24 cellular contexts compared by ENCODE assay signal in the genomic region with DNA sequence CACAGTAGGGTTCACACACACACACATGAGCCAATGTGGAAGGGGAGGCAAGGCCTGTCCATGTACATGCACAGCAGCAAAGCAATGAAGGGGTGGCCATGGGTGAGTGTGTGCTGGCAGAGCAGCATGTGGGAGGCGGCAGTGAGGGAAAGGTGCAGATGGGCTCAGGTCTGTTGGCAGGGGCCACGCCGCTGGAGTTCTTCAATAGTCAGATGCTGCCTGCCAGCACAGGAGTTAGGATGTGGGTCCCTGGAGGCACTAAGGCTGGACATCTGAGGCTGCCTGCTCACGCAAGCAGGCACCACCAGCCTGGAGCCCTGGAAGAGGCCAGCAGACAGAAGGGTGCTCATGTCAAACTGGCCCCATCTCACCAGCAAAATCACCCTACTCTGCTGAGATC.
DNase-seq lines count a peak whose midpoint lies in the region; ATAC-seq, FAIRE-seq and TF ChIP-seq lines count a peak whose summit lies in the region.
"Had no signal": no experiment of that assay in that cellular context is flagged by ENCODE, and none has a peak within 500 bp of the region (broad histone marks: within the 10 kb centered on the region; RNA-seq: fewer than 3 reads in every experiment).

No MANE protein-coding gene starts in this region.

- no peak overlapping the region for H4K91ac ChIP-seq in H1 (replicated peaks; ENCODE audit: insufficient read length, low read length)

- H3K4me3 ChIP-seq in H1 (ENCODE audit: extremely low read depth in 1 of 4, insufficient read depth in 2 of 4, low read depth in 3 of 4, low read length in 4 of 4) (no peak overlapping the region), WERI-Rb-1 (ENCODE audit: low read depth, low read length) (no peak overlapping the region)
- H3K4me3 ChIP-seq: BLaER1, GM12878 had no signal

- H3K4me2 ChIP-seq in H1 (ENCODE audit: insufficient read depth in 1 of 2, low read depth in 2 of 2, low read length in 2 of 2), result no peak overlapping the region
- H3K4me2 ChIP-seq: BLaER1 had no signal

- H3K56ac ChIP-seq in H1 (replicated peaks; ENCODE audit: insufficient read length, low read depth, low read length), result no peak overlapping the region

- H3K79me2 ChIP-seq in H1 (ENCODE audit: control insufficient read depth in 1 of 2, insufficient read depth in 2 of 2, low read length in 2 of 2), result no peaks in the 10 kb centered on the region

- TF ChIP-seq EP300 in H1 (IDR thresholded peaks at IDR 0.05; ENCODE audit: borderline replicate concordance in 1 of 2, low read depth in 2 of 2, low read length in 2 of 2), result no peak

- no peak overlapping the region for H3K27ac ChIP-seq in H1 (ENCODE audit: low read depth, low read length)
- no peak overlapping the region for H3K27ac ChIP-seq in WERI-Rb-1
- H3K27ac ChIP-seq: 22Rv1, BLaER1, C4-2B had no signal

- H3K36me3 ChIP-seq in H1 (ENCODE audit: control insufficient read depth in 2 of 4, insufficient read depth in 4 of 4, low read length in 3 of 4) (no peaks in the 10 kb centered on the region), WERI-Rb-1 (no peaks in the 10 kb centered on the region)
- H3K36me3 ChIP-seq: BLaER1 had no signal

- H3K79me1 ChIP-seq in H1 (ENCODE audit: low read depth, low read length), result no peaks in the 10 kb centered on the region

- H3K14ac ChIP-seq in H1 (ENCODE audit: insufficient read length), result no peak overlapping the region

- H3K4me1 Mint-ChIP-seq in activated naive CD8-positive, alpha-beta T cell treated with anti-CD3 and anti-CD28 coated beads for 36 hours, result no peaks in the 10 kb centered on the region
- H3K4me1 Mint-ChIP-seq in activated naive CD8-positive, alpha-beta T cell treated with anti-CD3 and anti-CD28 coated beads, Interleukin-2, amount 50 U/mL, for 24 hours, result no peaks in the 10 kb centered on the region
- H3K4me1 Mint-ChIP-seq in stimulated activated memory B cell treated with anti-CD40 and anti-IgM and Interleukin-4, amounts not matched to agents 10 μg/mL and 1 μg/mL and 100 μg/mL, for 72 hours, result no peaks in the 10 kb centered on the region
- H3K4me1 Mint-ChIP-seq: B cell; CD4-positive, CD25-positive, alpha-beta regulatory T cell had no signal

- POLR2A ChIA-PET in H1 (lab: Charles Lee; ENCODE audit: partially characterized antibody), result no interaction called here

- H3K9me3 ChIP-seq in H1 (ENCODE audit: insufficient read depth in 2 of 2, low read depth in 1 of 2, low read length in 1 of 2) (no peaks in the 10 kb centered on the region), WERI-Rb-1 (ENCODE audit: severe bottlenecking) (no peaks in the 10 kb centered on the region)
- H3K9me3 ChIP-seq: BLaER1, Caco-2 had no signal

- H3K9me3 Mint-ChIP-seq in activated naive CD8-positive, alpha-beta T cell treated with anti-CD3 and anti-CD28 coated beads for 36 hours, result peaks cover 13% of the 10 kb centered on the region
- H3K9me3 Mint-ChIP-seq in activated naive CD8-positive, alpha-beta T cell treated with anti-CD3 and anti-CD28 coated beads, Interleukin-2, amount 50 U/mL, for 24 hours, result peaks cover 17% of the 10 kb centered on the region
- peaks cover 5% of the 10 kb centered on the region for H3K9me3 Mint-ChIP-seq in stimulated activated memory B cell treated with anti-CD40 and anti-IgM and Interleukin-4, amounts not matched to agents 10 μg/mL and 1 μg/mL and 100 μg/mL, for 72 hours

- no peak overlapping the region; the same call in 1 of the 2 replicates for H3K18ac ChIP-seq in H1 (ENCODE audit: extremely low read depth, low read length)

- TF ChIP-seq POLR2A in H1 (IDR thresholded peaks at IDR 0.05; ENCODE audit: control extremely low read depth in 1 of 2, low read depth in 2 of 2, low read length in 2 of 2), result no peak

- no peak overlapping the region for H2AK5ac ChIP-seq in H1 (ENCODE audit: low read depth, low read length)

- H3K23me2 ChIP-seq in H1 (ENCODE audit: low read depth, low read length), result no peaks in the 10 kb centered on the region

- no peaks in the 10 kb centered on the region for H3K4me1 ChIP-seq in H1 (replicated peaks in 1 of 4; ENCODE audit: control insufficient read depth in 3 of 4, insufficient read depth in 4 of 4, low read length in 3 of 4)
- H3K4me1 ChIP-seq: BLaER1, Caco-2 had no signal

- no peak for FAIRE-seq in H1 (lab: Jason Lieb, UNC)
- FAIRE-seq: A204.1, G401.6, GM12878, GM19239 had no signal

- 0 out of 2 replicates have a peak overlapping the region, but pooled peaks have one; percentile 60 for H2BK12ac ChIP-seq in H1 (ENCODE audit: low read depth, low read length)

- CTCF ChIA-PET in H1 (lab: Charles Lee; ENCODE audit: partially characterized antibody), result no interaction called here

- H3K27me3 ChIP-seq in H1 (replicated peaks in 1 of 4; ENCODE audit: control insufficient read depth in 3 of 4, extremely low read depth in 1 of 4, insufficient read depth in 3 of 4, low read length in 3 of 4) (no peaks in the 10 kb centered on the region), WERI-Rb-1 (ENCODE audit: insufficient read depth, low read depth, severe bottlenecking) (no peaks in the 10 kb centered on the region)
- H3K27me3 ChIP-seq: BLaER1 had no signal

- no peak overlapping the region for H3K9ac ChIP-seq in H1 (replicated peaks in 1 of 4; ENCODE audit: extremely low read depth in 1 of 4, low read depth in 3 of 4, low read length in 3 of 4)
- H3K9ac ChIP-seq: BLaER1 had no signal

- no peaks in the 10 kb centered on the region for H4K20me1 ChIP-seq in H1 (replicated peaks in 1 of 2; ENCODE audit: control insufficient read depth in 1 of 2, insufficient read depth in 2 of 2, low read length in 2 of 2)
- H4K20me1 ChIP-seq: BLaER1 had no signal

- no peak overlapping the region for H4K5ac ChIP-seq in H1 (ENCODE audit: insufficient read length, low read depth, low read length)

- no peaks in the 10 kb centered on the region for H3K36me3 Mint-ChIP-seq in activated naive CD8-positive, alpha-beta T cell treated with anti-CD3 and anti-CD28 coated beads for 36 hours
- H3K36me3 Mint-ChIP-seq in activated naive CD8-positive, alpha-beta T cell treated with anti-CD3 and anti-CD28 coated beads, Interleukin-2, amount 50 U/mL, for 24 hours (ENCODE audit: low read depth), result no peaks in the 10 kb centered on the region
- H3K36me3 Mint-ChIP-seq in stimulated activated memory B cell treated with anti-CD40 and anti-IgM and Interleukin-4, amounts not matched to agents 10 μg/mL and 1 μg/mL and 100 μg/mL, for 72 hours, result no peaks in the 10 kb centered on the region
- H3K36me3 Mint-ChIP-seq: CD4-positive, CD25-positive, alpha-beta regulatory T cell; CD8-positive, alpha-beta T cell had no signal

- H3K4ac ChIP-seq in H1 (replicated peaks; ENCODE audit: insufficient read length, low read depth, low read length), result no peak overlapping the region

- no peak overlapping the region for H4K8ac ChIP-seq in H1 (ENCODE audit: extremely low read depth, insufficient read depth, low read length)

- H3K4me3 Mint-ChIP-seq in activated naive CD8-positive, alpha-beta T cell treated with anti-CD3 and anti-CD28 coated beads for 36 hours, result no peak overlapping the region
- H3K4me3 Mint-ChIP-seq in activated naive CD8-positive, alpha-beta T cell treated with anti-CD3 and anti-CD28 coated beads, Interleukin-2, amount 50 U/mL, for 24 hours, result no peak overlapping the region
- H3K4me3 Mint-ChIP-seq in stimulated activated memory B cell treated with anti-CD40 and anti-IgM and Interleukin-4, amounts not matched to agents 10 μg/mL and 1 μg/mL and 100 μg/mL, for 72 hours, result no peak overlapping the region
- H3K4me3 Mint-ChIP-seq: B cell; CD4-positive, CD25-positive, alpha-beta regulatory T cell; CD8-positive, alpha-beta T cell had no signal

- TF ChIP-seq RAD21 in H1 (IDR thresholded peaks at IDR 0.05 in 1 of 2, conservative IDR thresholded peaks at IDR 0.05 in 1 of 2; ENCODE audit: low read depth in 2 of 2, low read length in 2 of 2), result no peak

- DNase-seq in activated naive CD8-positive, alpha-beta T cell treated with anti-CD3 and anti-CD28 coated beads for 36 hours, result no peak
- DNase-seq in activated naive CD8-positive, alpha-beta T cell treated with anti-CD3 and anti-CD28 coated beads, Interleukin-2, amount 50 U/mL, for 24 hours, result no peak
- no peak for DNase-seq in H1 (ENCODE audit: low read depth in 1 of 2, low spot score in 2 of 2)
- DNase-seq in GM10266 (ENCODE audit: extremely low spot score), result no peak
- DNase-seq in Right ventricle myocardium inferior (ENCODE audit: missing footprints), result no peak
- no peak for DNase-seq in WERI-Rb-1
- no peak for DNase-seq in stimulated activated CD4-positive, alpha-beta T cell treated with anti-CD3 and anti-CD28 coated beads, Interleukin-12 subunit alpha, Interleukin-12 subunit beta, amount 100 ng/mL, for 4 hours
- DNase-seq: Caco-2; CD4-positive, CD25-positive, alpha-beta regulatory T cell; CD8-positive, alpha-beta T cell; DMS153; DND-41; GOT3; H7 had no signal

- WGBS in H1 (ENCODE audit: extremely low coverage in 1 of 2, insufficient coverage in 1 of 2, insufficient read length in 1 of 2, insufficient replicate concordance in 2 of 2, low coverage in 1 of 2, low lambda C conversion rate in 2 of 2, missing lambda C conversion rate in 1 of 2), 2 experiments, result 100% methylated on average over 4 of the region's 4 CpGs; no CpG with 5 or more reads in 1 of the 2 experiments

- ATAC-seq in activated naive CD8-positive, alpha-beta T cell treated with anti-CD3 and anti-CD28 coated beads, Interleukin-2, amount 50 U/mL, for 24 hours, result no peak
- ATAC-seq in stimulated activated memory B cell treated with anti-CD40 and anti-IgM and Interleukin-4, amounts not matched to agents 10 μg/mL and 1 μg/mL and 100 μg/mL, for 72 hours, result peak; percentile 8
- ATAC-seq in Right ventricle myocardium inferior, result no peak
- ATAC-seq: CD8-positive, alpha-beta T cell; GM12878; HCT116 had no signal

- H2BK120ac ChIP-seq in H1 (replicated peaks; ENCODE audit: low read depth, low read length), result no peak overlapping the region

- H3K27me3 Mint-ChIP-seq in activated naive CD8-positive, alpha-beta T cell treated with anti-CD3 and anti-CD28 coated beads for 36 hours, result no peaks in the 10 kb centered on the region
- no peaks in the 10 kb centered on the region for H3K27me3 Mint-ChIP-seq in activated naive CD8-positive, alpha-beta T cell treated with anti-CD3 and anti-CD28 coated beads, Interleukin-2, amount 50 U/mL, for 24 hours
- H3K27me3 Mint-ChIP-seq in stimulated activated memory B cell treated with anti-CD40 and anti-IgM and Interleukin-4, amounts not matched to agents 10 μg/mL and 1 μg/mL and 100 μg/mL, for 72 hours, result no peaks in the 10 kb centered on the region
- H3K27me3 Mint-ChIP-seq: B cell; CD4-positive, CD25-positive, alpha-beta regulatory T cell had no signal

- peak overlapping the region; percentile 51 for H3K27ac Mint-ChIP-seq in activated naive CD8-positive, alpha-beta T cell treated with anti-CD3 and anti-CD28 coated beads for 36 hours
- no peak overlapping the region for H3K27ac Mint-ChIP-seq in activated naive CD8-positive, alpha-beta T cell treated with anti-CD3 and anti-CD28 coated beads, Interleukin-2, amount 50 U/mL, for 24 hours
- no peak overlapping the region for H3K27ac Mint-ChIP-seq in stimulated activated memory B cell treated with anti-CD40 and anti-IgM and Interleukin-4, amounts not matched to agents 10 μg/mL and 1 μg/mL and 100 μg/mL, for 72 hours
- H3K27ac Mint-ChIP-seq: B cell; CD4-positive, CD25-positive, alpha-beta regulatory T cell; CD8-positive, alpha-beta T cell had no signal

- H2AFZ ChIP-seq in H1 (ENCODE audit: low read length), result no peak overlapping the region

- no peak overlapping the region for H2BK5ac ChIP-seq in H1 (ENCODE audit: low read depth, low read length)

- intact Hi-C loops in Right ventricle myocardium inferior (cut with DNase I), result no loop called here

- H2BK20ac ChIP-seq in H1 (ENCODE audit: low read length), result no peak overlapping the region

- TF ChIP-seq CTCF in H1 (IDR thresholded peaks at IDR 0.05; ENCODE audit: control extremely low read depth in 1 of 3, insufficient read depth in 1 of 3, low read depth in 1 of 3, low read length in 3 of 3), result no peak
- no peak for TF ChIP-seq CTCF in GM10266 (IDR thresholded peaks at IDR 0.05; ENCODE audit: control insufficient read depth, insufficient read depth, low read depth, missing control alignments)
- no peak for TF ChIP-seq CTCF in WERI-Rb-1 (IDR thresholded peaks at IDR 0.05; ENCODE audit: low read depth, low read length)

- H2BK15ac ChIP-seq in H1 (ENCODE audit: low read length), result no peak overlapping the region

- H3K23ac ChIP-seq in H1 (ENCODE audit: insufficient read length), result no peak overlapping the region
